ENCODE assay signal across 25 cellular contexts in genomic region chr1:180199018-180199417, GRCh38. TPM values are rescaled to one million over a fixed set of nuclear protein-coding genes. Genes with fewer than 3 reads are reported as not detected.
"Had no signal": no experiment of that assay in that cellular context is flagged by ENCODE, and none has a peak within 500 bp of the region (broad histone marks: within the 10 kb centered on the region; RNA-seq: fewer than 3 reads in every experiment).

No MANE protein-coding gene starts in this region.

- DNase-seq: dorsolateral prefrontal cortex; effector CD8-positive, alpha-beta T cell; foreskin melanocyte; hippocampal formation; left colon; left ventricle myocardium superior; mesendoderm; naive thymus-derived CD4-positive, alpha-beta T cell; nephron progenitor cell; spleen; stimulated activated CD4-positive, alpha-beta T cell treated with anti-CD3 and anti-CD28 coated beads, Interleukin-15, amount 100 ng/mL, for 24 hours; stimulated activated CD4-positive, alpha-beta T cell treated with anti-CD3 and anti-CD28 coated beads, Interleukin-1b, Interleukin-23, amount 100 ng/mL, for 48 hours; stimulated activated CD4-positive, alpha-beta T cell treated with anti-CD3 and anti-CD28 coated beads, Interleukin-4, amount 100 ng/mL, for 24 hours; tibial artery; upper lobe of left lung; uterus had no signal

- H3K27ac Mint-ChIP-seq: nephron progenitor cell; stimulated activated memory B cell treated with anti-CD40 and anti-IgM and Interleukin-4, amounts not matched to agents 10 μg/mL and 1 μg/mL and 100 μg/mL, for 72 hours; stimulated activated naive CD8-positive, alpha-beta T cell treated with anti-CD3 and anti-CD28 coated beads, Interleukin-15, Interleukin-2, amounts not matched to agents 100 ng/mL and 50 ng/mL, for 24 hours had no signal

- H3K27ac ChIP-seq: dorsolateral prefrontal cortex, heart left ventricle, neutrophil, spleen, tibial artery, upper lobe of left lung, uterus had no signal

- H3K4me1 Mint-ChIP-seq: stimulated activated memory B cell treated with anti-CD40 and anti-IgM and Interleukin-4, amounts not matched to agents 10 μg/mL and 1 μg/mL and 100 μg/mL, for 72 hours had no signal

- H3K9me3 ChIP-seq: heart left ventricle, neutrophil, spleen, tibial artery, upper lobe of left lung, uterus had no signal

- H3K27me3 ChIP-seq: dorsolateral prefrontal cortex, heart left ventricle, neutrophil, spleen, tibial artery, upper lobe of left lung, uterus had no signal

- H3K36me3 ChIP-seq: uterus had no signal

- H3K27me3 Mint-ChIP-seq: naive thymus-derived CD4-positive, alpha-beta T cell; stimulated activated memory B cell treated with anti-CD40 and anti-IgM and Interleukin-4, amounts not matched to agents 10 μg/mL and 1 μg/mL and 100 μg/mL, for 72 hours; stimulated activated naive CD8-positive, alpha-beta T cell treated with anti-CD3 and anti-CD28 coated beads, Interleukin-15, Interleukin-2, amounts not matched to agents 100 ng/mL and 50 ng/mL, for 24 hours had no signal

- H3K4me3 ChIP-seq: dorsolateral prefrontal cortex, heart left ventricle, lung, spleen, tibial artery, upper lobe of left lung, uterus had no signal

- H3K4me1 ChIP-seq: heart left ventricle, tibial artery, upper lobe of left lung, uterus had no signal

- H3K4me3 Mint-ChIP-seq: naive thymus-derived CD4-positive, alpha-beta T cell; nephron progenitor cell; stimulated activated memory B cell treated with anti-CD40 and anti-IgM and Interleukin-4, amounts not matched to agents 10 μg/mL and 1 μg/mL and 100 μg/mL, for 72 hours; stimulated activated naive CD8-positive, alpha-beta T cell treated with anti-CD3 and anti-CD28 coated beads, Interleukin-15, Interleukin-2, amounts not matched to agents 100 ng/mL and 50 ng/mL, for 24 hours had no signal

- ATAC-seq: left colon; left ventricle myocardium superior; naive thymus-derived CD4-positive, alpha-beta T cell; sciatic nerve; stimulated activated memory B cell treated with anti-CD40 and anti-IgM and Interleukin-4, amounts not matched to agents 10 μg/mL and 1 μg/mL and 100 μg/mL, for 72 hours had no signal

- H3K9me3 Mint-ChIP-seq: naive thymus-derived CD4-positive, alpha-beta T cell; nephron progenitor cell; stimulated activated memory B cell treated with anti-CD40 and anti-IgM and Interleukin-4, amounts not matched to agents 10 μg/mL and 1 μg/mL and 100 μg/mL, for 72 hours; stimulated activated naive CD8-positive, alpha-beta T cell treated with anti-CD3 and anti-CD28 coated beads, Interleukin-15, Interleukin-2, amounts not matched to agents 100 ng/mL and 50 ng/mL, for 24 hours had no signal

RNA-seq across cellular contexts. Expression of gene LHX4, which starts 31.0 kb away (rescaled TPM):
- total RNA-seq: heart left ventricle, kidney epithelial cell, left ventricle myocardium superior, sciatic nerve, skeletal muscle tissue, temporal lobe, uterus had no signal
- polyA plus RNA-seq: heart left ventricle had no signal
